ENCODE assay signal across 8 cellular contexts in the genomic region with DNA sequence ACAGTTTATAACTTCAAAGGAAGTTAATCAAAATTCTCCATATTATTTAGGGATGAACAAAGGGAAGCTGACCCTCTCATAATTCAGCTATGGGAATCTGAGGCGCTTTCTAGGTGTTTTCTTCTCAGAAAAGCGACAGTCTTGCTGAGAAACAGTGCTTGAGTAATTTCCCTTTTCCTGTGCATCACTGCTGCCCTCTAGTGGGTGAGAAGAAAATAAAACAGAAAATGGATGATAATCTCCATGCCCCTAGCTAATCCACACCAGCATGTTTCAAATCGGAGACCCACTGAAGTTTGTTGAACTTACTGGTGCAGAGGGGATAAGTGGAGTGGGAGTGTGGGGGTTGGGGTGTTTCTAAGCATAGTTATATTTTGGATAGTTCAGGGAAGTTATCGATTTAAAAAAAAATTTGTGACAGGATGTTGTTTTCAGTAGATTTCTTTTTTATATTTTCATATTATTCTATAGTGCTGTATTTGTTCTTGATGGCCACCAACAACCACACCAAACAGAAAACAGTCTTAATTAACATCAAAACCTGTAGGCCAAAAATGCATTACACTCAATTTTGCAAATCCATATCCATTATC. TPM values are rescaled to one million over a fixed set of nuclear protein-coding genes. Genes with fewer than 3 reads are reported as not detected.
DNase-seq lines count a peak whose midpoint lies in the region; ATAC-seq and TF ChIP-seq lines count a peak whose summit lies in the region.

No MANE protein-coding gene starts in this region.

- H3K27me3 ChIP-seq in liver (ENCODE audit: control insufficient read depth in 4 of 4, insufficient read depth in 4 of 4, low read length in 3 of 4) (no peaks in the 10 kb centered on the region), upper lobe of right lung (no peaks in the 10 kb centered on the region)

- TF ChIP-seq RAD21 in liver (IDR thresholded peaks at IDR 0.05), result peak; percentile 87 to 91

- POLR2A ChIA-PET in GM10248 (lab: Yijun Ruan, JAX), result no interaction called here

- no peak overlapping the region for H3K9ac ChIP-seq in liver (ENCODE audit: low read depth in 1 of 2, low read length in 2 of 2)

- no peaks in the 10 kb centered on the region for H3K9me3 ChIP-seq in liver (ENCODE audit: control insufficient read depth in 4 of 4, low read length in 3 of 4)
- H3K9me3 ChIP-seq in upper lobe of right lung, result no peaks in the 10 kb centered on the region

- H3K27ac ChIP-seq in liver (ENCODE audit: low read depth in 1 of 2, low read length in 2 of 2) (no peak overlapping the region), upper lobe of right lung (no peak overlapping the region)

- no peak overlapping the region for H3K4me3 ChIP-seq in AG10803 (ENCODE audit: low read length)
- no peak overlapping the region for H3K4me3 ChIP-seq in choroid plexus epithelial cell (ENCODE audit: low read depth, low read length)
- no peak overlapping the region for H3K4me3 ChIP-seq in liver (ENCODE audit: low read depth in 1 of 3, low read length in 3 of 3)
- no peak overlapping the region for H3K4me3 ChIP-seq in upper lobe of right lung

- DNase-seq in AG10803 (ENCODE audit: low read depth) (peak; percentile 64), GM10248 (ENCODE audit: extremely low spot score) (peak; percentile 58), KG1 (lab: John Stamatoyannopoulos, UW) (peak; percentile 43), RPMI8226 (peak; percentile 55), choroid plexus epithelial cell (ENCODE audit: low read depth) (peak; percentile 79), upper lobe of right lung (no peak)

- intact Hi-C loops in upper lobe of right lung (cut with DNase I), result no loop called here

- peak; percentile 92 for ATAC-seq in upper lobe of right lung
- no peak for ATAC-seq in HG03432 (IDR thresholded peaks at IDR 0.05; ENCODE audit: unreplicated experiment)

- 15% methylated on average over 4 of the region's 4 CpGs for WGBS in liver

- peak; percentile 87 for TF ChIP-seq CTCF in AG10803 (conservative IDR thresholded peaks at IDR 0.05; ENCODE audit: low read length)
- TF ChIP-seq CTCF in GM10248 (IDR thresholded peaks at IDR 0.05; ENCODE audit: control extremely low read depth, extremely low read depth, low read depth, missing control alignments), result peak; percentile 82
- peak; percentile 79 for TF ChIP-seq CTCF in choroid plexus epithelial cell (conservative IDR thresholded peaks at IDR 0.05; ENCODE audit: low read depth, low read length)
- TF ChIP-seq CTCF in liver (IDR thresholded peaks at IDR 0.05; ENCODE audit: low read depth, low read length, missing input control), result peak; percentile 68
- TF ChIP-seq CTCF in upper lobe of right lung (IDR thresholded peaks at IDR 0.05), result peak; percentile 83

- peaks cover 0 to 5% (median 0%) of the 10 kb centered on the region in 4 donors for H3K36me3 ChIP-seq in liver (ENCODE audit: control insufficient read depth in 4 of 4, insufficient read depth in 3 of 4, low read depth in 1 of 4, low read length in 3 of 4)
- peaks cover 24% of the 10 kb centered on the region for H3K36me3 ChIP-seq in upper lobe of right lung

- CTCF ChIA-PET in GM10248 (lab: Yijun Ruan, JAX), result interaction anchor here (0.7 to 5.4 kb wide), 25 partner anchors 11 to 464 kb away, joined by 3 to 100 read pairs (median 4); a partner anchor contains a TSS

- H3K4me1 ChIP-seq in liver (ENCODE audit: control insufficient read depth in 4 of 4, insufficient read depth in 4 of 4, low read length in 3 of 4) (peaks cover 0 to 2% (median 0%) of the 10 kb centered on the region in 4 donors), upper lobe of right lung (peaks cover 9% of the 10 kb centered on the region)

TF ChIP-seq in liver, 16 proteins besides CTCF, POLR2A, EP300 and RAD21:
- TF ChIP-seq NR2F2 (IDR thresholded peaks at IDR 0.05) (no peak), YY1 (IDR thresholded peaks at IDR 0.05) (peak; percentile 86)
- TF ChIP-seq, protein P1, sequence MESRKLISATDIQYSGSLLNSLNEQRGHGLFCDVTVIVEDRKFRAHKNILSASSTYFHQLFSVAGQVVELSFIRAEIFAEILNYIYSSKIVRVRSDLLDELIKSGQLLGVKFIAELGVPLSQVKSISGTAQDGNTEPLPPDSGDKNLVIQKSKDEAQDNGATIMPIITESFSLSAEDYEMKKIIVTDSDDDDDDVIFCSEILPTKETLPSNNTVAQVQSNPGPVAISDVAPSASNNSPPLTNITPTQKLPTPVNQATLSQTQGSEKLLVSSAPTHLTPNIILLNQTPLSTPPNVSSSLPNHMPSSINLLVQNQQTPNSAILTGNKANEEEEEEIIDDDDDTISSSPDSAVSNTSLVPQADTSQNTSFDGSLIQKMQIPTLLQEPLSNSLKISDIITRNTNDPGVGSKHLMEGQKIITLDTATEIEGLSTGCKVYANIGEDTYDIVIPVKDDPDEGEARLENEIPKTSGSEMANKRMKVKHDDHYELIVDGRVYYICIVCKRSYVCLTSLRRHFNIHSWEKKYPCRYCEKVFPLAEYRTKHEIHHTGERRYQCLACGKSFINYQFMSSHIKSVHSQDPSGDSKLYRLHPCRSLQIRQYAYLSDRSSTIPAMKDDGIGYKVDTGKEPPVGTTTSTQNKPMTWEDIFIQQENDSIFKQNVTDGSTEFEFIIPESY (IDR thresholded peaks at IDR 0.05), result no peak

RNA-seq across cellular contexts. Expression of a gene that starts 21.4 kb away (rescaled TPM):
- 10 to 100 TPM; 44.8 to 90.6 TPM for total RNA-seq in liver
- 10 to 100 TPM; 12.6 to 27.1 TPM for polyA plus RNA-seq in liver
- 234 TPM for total RNA-seq in upper lobe of right lung

RNA-seq across cellular contexts. Expression of a gene that starts 51.2 kb away (rescaled TPM):
- total RNA-seq in liver (under 1 TPM; 0.08 to 0.84 TPM), upper lobe of right lung (0.29 TPM)
- under 1 TPM; 0.03 to 0.10 TPM for polyA plus RNA-seq in liver

RNA-seq across cellular contexts. Expression of a gene that starts 55.7 kb away (rescaled TPM):
- total RNA-seq in liver (100 to 1,000 TPM; 175 to 997 TPM), upper lobe of right lung (74.4 TPM)
- polyA plus RNA-seq in liver, result 100 to 1,000 TPM; 487 to 522 TPM
